ENCODE assay signal across 8 cellular contexts in the genomic region with DNA sequence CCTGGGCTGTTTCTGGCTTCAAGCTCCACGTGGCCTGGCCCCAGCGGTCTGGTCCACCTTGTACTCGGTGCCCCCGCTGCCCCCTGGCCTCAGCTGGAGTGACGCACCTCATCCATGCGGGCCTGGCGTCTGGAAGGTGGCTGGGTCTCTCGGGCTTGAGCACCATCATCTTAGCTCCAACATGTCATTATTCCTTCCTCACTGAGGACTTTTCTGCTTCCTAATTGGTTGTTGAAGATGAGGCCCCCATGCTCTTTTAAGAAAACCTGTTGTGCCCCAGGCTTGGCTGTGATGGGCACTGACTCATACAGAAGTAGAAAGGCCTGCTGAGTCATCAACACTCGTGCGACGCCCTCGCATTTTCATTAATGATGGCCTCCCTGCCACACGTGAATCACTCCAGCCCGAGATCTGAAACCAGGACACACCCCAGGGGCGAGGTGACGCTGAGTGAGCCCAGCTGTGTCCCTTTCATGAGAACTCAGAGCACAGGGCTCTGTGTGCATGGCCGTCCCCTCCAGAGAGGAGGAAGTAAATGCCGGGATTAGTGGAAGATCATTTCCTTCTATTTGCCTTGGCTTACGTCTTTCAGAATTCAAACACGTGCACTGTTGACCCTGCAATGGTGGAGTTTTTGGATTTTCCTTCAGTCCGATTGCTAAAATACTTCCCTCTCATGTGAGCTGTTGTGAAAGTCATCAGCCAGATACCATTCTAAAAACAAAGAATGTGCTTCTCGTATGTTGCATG. TPM values are rescaled to one million over a fixed set of nuclear protein-coding genes. Genes with fewer than 3 reads are reported as not detected.
A peak's percentile ranks its signal among the peaks of the same experiment; 100 is the strongest.
DNase-seq lines count a peak whose midpoint lies in the region; ATAC-seq, FAIRE-seq and TF ChIP-seq lines count a peak whose summit lies in the region.

No MANE protein-coding gene starts in this region.

- H3K36me3 Mint-ChIP-seq in activated naive CD4-positive, alpha-beta T cell treated with anti-CD3 and anti-CD28 coated beads, Interleukin-2, amount 50 U/mL, for 72 hours = no peaks in the 10 kb centered on the region

- POLR2A ChIA-PET in AG04449 (lab: Yijun Ruan, JAX) = interaction anchor here (0.5 to 0.6 kb wide), 2 partner anchors 15 to 106 kb away, joined by 3 read pairs; no protein-coding TSS in a partner anchor

- TF ChIP-seq CTCF in AG04449 (IDR thresholded peaks at IDR 0.05; ENCODE audit: insufficient read depth, low read length, missing control alignments) = no peak

- H3K9me3 Mint-ChIP-seq in activated naive CD4-positive, alpha-beta T cell treated with anti-CD3 and anti-CD28 coated beads, Interleukin-2, amount 50 U/mL, for 72 hours = no peaks in the 10 kb centered on the region

- H3K27ac Mint-ChIP-seq in activated naive CD4-positive, alpha-beta T cell treated with anti-CD3 and anti-CD28 coated beads, Interleukin-2, amount 50 U/mL, for 72 hours = peak overlapping the region in 1 of 2 donors; percentile 81

- peak; percentile 81 for FAIRE-seq in RCC 7860 (lab: Jason Lieb, UNC)

- H3K4me3 ChIP-seq in AG04449 (ENCODE audit: low read depth, low read length) = no peak overlapping the region

- ATAC-seq in GM18868 (IDR thresholded peaks at IDR 0.05; ENCODE audit: unreplicated experiment) = peak; percentile 94
- ATAC-seq in HG03064 (IDR thresholded peaks at IDR 0.05; ENCODE audit: low read depth, unreplicated experiment) = peak; percentile 88
- peak; percentile 94 to 97 for ATAC-seq in activated naive CD4-positive, alpha-beta T cell treated with anti-CD3 and anti-CD28 coated beads, Interleukin-2, amount 50 U/mL, for 72 hours

- CTCF ChIA-PET in AG04449 (lab: Yijun Ruan, JAX) = interaction anchor here (0.7 to 1.2 kb wide), 3 partner anchors 8 to 750 kb away, joined by 3 read pairs; no protein-coding TSS in a partner anchor

- DNase-seq in AG04449 (ENCODE audit: low read depth, low spot score) (peak; percentile 38), RCC 7860 (ENCODE audit: low spot score) (peak; percentile 77), iPS-NIHi7 (ENCODE audit: extremely low spot score) (peak; percentile 46), NCI-H524 (lab: John Stamatoyannopoulos, UW) (no peak)
- DNase-seq in activated naive CD4-positive, alpha-beta T cell treated with anti-CD3 and anti-CD28 coated beads, Interleukin-2, amount 50 U/mL, for 72 hours (ENCODE audit: low spot score in 2 of 2) = peak; percentile 47 to 76
- peak in 2 of 3 donors; percentile 24 to 54 for DNase-seq in stimulated activated CD4-positive, alpha-beta T cell treated with anti-CD3 and anti-CD28 coated beads, TNF-alpha, amount 100 ng/mL, for 1 hour (ENCODE audit: low read depth in 3 of 3, low spot score in 1 of 3)

RNA-seq across cellular contexts. Expression of a gene that starts 14.0 kb away (rescaled TPM):
- under 1 TPM in 1 of 2 donors, not detected in 1; 0.45 TPM for total RNA-seq in activated naive CD4-positive, alpha-beta T cell treated with anti-CD3 and anti-CD28 coated beads, Interleukin-2, amount 50 U/mL, for 72 hours

RNA-seq across cellular contexts. Expression of a gene that starts 17.9 kb away (rescaled TPM):
- 1 to 10 TPM; 1.5 to 2.7 TPM for total RNA-seq in activated naive CD4-positive, alpha-beta T cell treated with anti-CD3 and anti-CD28 coated beads, Interleukin-2, amount 50 U/mL, for 72 hours

RNA-seq across cellular contexts. Expression of a gene that starts 57.3 kb away (rescaled TPM):
- 1 to 10 TPM; 1.3 to 4.7 TPM for total RNA-seq in activated naive CD4-positive, alpha-beta T cell treated with anti-CD3 and anti-CD28 coated beads, Interleukin-2, amount 50 U/mL, for 72 hours

Comparison
In these comparisons a context has a peak if more than half of its experiments do, and no peak if none do; other contexts are left out.
1. DNase-seq: peak in AG04449 (single experiment), RCC 7860 (single experiment), activated naive CD4-positive, alpha-beta T cell treated with anti-CD3 and anti-CD28 coated beads, Interleukin-2, amount 50 U/mL, for 72 hours (2 of 2), iPS-NIHi7 (single experiment) and stimulated activated CD4-positive, alpha-beta T cell treated with anti-CD3 and anti-CD28 coated beads, TNF-alpha, amount 100 ng/mL, for 1 hour (2 of 3); none in NCI-H524 (0 of 2).
2. Peak in every context shown above with its lines, with median percentiles within 50 percentile points of each other: ATAC-seq.